ENCODE assay signal across 9 cellular contexts in genomic region chr16:90020260-90020837, GRCh38. TPM values are rescaled to one million over a fixed set of nuclear protein-coding genes. Genes with fewer than 3 reads are reported as not detected.
A peak's percentile ranks its signal among the peaks of the same experiment; 100 is the strongest.
DNase-seq lines count a peak whose midpoint lies in the region; ATAC-seq and TF ChIP-seq lines count a peak whose summit lies in the region.
"Had no signal": no experiment of that assay in that cellular context is flagged by ENCODE, and none has a peak within 500 bp of the region (broad histone marks: within the 10 kb centered on the region; RNA-seq: fewer than 3 reads in every experiment).

No MANE protein-coding gene starts in this region.

- no peak for TF ChIP-seq CTCF in heart left ventricle (IDR thresholded peaks at IDR 0.05)
- no peak for TF ChIP-seq CTCF in type B pancreatic cell (conservative IDR thresholded peaks at IDR 0.05)

- H3K4me1 ChIP-seq in heart left ventricle = peaks cover 0 to 51% (median 35%) of the 10 kb centered on the region in 12 donors

- no peak for DNase-seq in heart left ventricle
- DNase-seq in Right ventricle myocardium superior = no peak
- peak; percentile 77 for DNase-seq in islet precursor cell
- DNase-seq in type B pancreatic cell (ENCODE audit: extremely low spot score, unreplicated experiment) = no peak

- TF ChIP-seq POLR2A in heart left ventricle (IDR thresholded peaks at IDR 0.05) = no peak

- H3K4me3 ChIP-seq in heart left ventricle = peak overlapping the region in 7 of 12 donors; percentile 51 to 68 (median 64)

- H3K9me3 Mint-ChIP-seq in activated naive CD8-positive, alpha-beta T cell (ENCODE audit: low read depth) = no peaks in the 10 kb centered on the region
- H3K9me3 Mint-ChIP-seq in type B pancreatic cell = no peaks in the 10 kb centered on the region

- peaks cover 0 to 12% (median 0%) of the 10 kb centered on the region in 9 donors for H3K27me3 ChIP-seq in heart left ventricle

- H3K4me1 Mint-ChIP-seq in activated naive CD8-positive, alpha-beta T cell (ENCODE audit: low read depth) = peaks cover 16% of the 10 kb centered on the region
- H3K4me1 Mint-ChIP-seq in type B pancreatic cell (ENCODE audit: unreplicated experiment) = peaks cover 26% of the 10 kb centered on the region

- peak overlapping the region; percentile 84 for H3K4me3 Mint-ChIP-seq in activated naive CD8-positive, alpha-beta T cell
- H3K4me3 Mint-ChIP-seq in type B pancreatic cell = peak overlapping the region; percentile 88

- ATAC-seq in heart left ventricle (no peak), Right ventricle myocardium superior (ENCODE audit: poor library complexity) (no peak), GM18909 (IDR thresholded peaks at IDR 0.05; ENCODE audit: poor library complexity, unreplicated experiment) (no peak), HG03025 (IDR thresholded peaks at IDR 0.05; ENCODE audit: low FRiP score, unreplicated experiment) (no peak), GM19328 (IDR thresholded peaks at IDR 0.05; ENCODE audit: unreplicated experiment) (no peak)

- peaks cover 2% of the 10 kb centered on the region for H3K36me3 Mint-ChIP-seq in activated naive CD8-positive, alpha-beta T cell
- H3K36me3 Mint-ChIP-seq in type B pancreatic cell = peaks cover 3% of the 10 kb centered on the region

- peaks cover 0 to 6% (median 0%) of the 10 kb centered on the region in 9 donors for H3K36me3 ChIP-seq in heart left ventricle

- 85 to 91% (median 89%) methylated on average over 8 to 9 of the region's 9 CpGs for WGBS in heart left ventricle, 4 donors

- peak overlapping the region in 4 of 12 donors; percentile 20 to 60 (median 48) for H3K27ac ChIP-seq in heart left ventricle

- intact Hi-C loops in heart left ventricle (cut with DNase I) = loop anchor here in 1 of 10 donors (5.0 kb wide), 1 partner anchor 48 kb away; no protein-coding TSS in a partner anchor
- intact Hi-C loops in Right ventricle myocardium superior (cut with DNase I) = no loop called here

- H3K27ac Mint-ChIP-seq in activated naive CD8-positive, alpha-beta T cell = no peak overlapping the region
- peak overlapping the region; percentile 89 for H3K27ac Mint-ChIP-seq in type B pancreatic cell

- no peaks in the 10 kb centered on the region for H3K9me3 ChIP-seq in heart left ventricle

- H3K27me3 Mint-ChIP-seq in activated naive CD8-positive, alpha-beta T cell = no peaks in the 10 kb centered on the region
- H3K27me3 Mint-ChIP-seq in type B pancreatic cell = peaks cover 14% of the 10 kb centered on the region

RNA-seq across cellular contexts. Expression of gene DBNDD1, which starts 1.1 kb away (rescaled TPM):
- 10 to 100 TPM in 1 of 9 donors, 1 to 10 TPM in 8; 2.3 to 16.0 (median 5.5) TPM for total RNA-seq in heart left ventricle
- 1 to 10 TPM; 1.4 to 3.8 TPM for polyA plus RNA-seq in heart left ventricle
- 6.3 TPM for total RNA-seq in Right ventricle myocardium superior
- total RNA-seq in type B pancreatic cell (ENCODE audit: low replicate concordance) = 11.6 and 21.2 TPM in 2 replicates

RNA-seq across cellular contexts. Expression of gene PRDM7, which starts 56.8 kb away (rescaled TPM):
- total RNA-seq in heart left ventricle = not detected
- not detected for polyA plus RNA-seq in heart left ventricle
- total RNA-seq in Right ventricle myocardium superior = not detected
- total RNA-seq in type B pancreatic cell (ENCODE audit: low replicate concordance) = not detected in 2 replicates
- total RNA-seq: posterior vena cava had no signal
